Comparison of ENCODE assay signal across 15 cellular contexts in the genomic region with DNA sequence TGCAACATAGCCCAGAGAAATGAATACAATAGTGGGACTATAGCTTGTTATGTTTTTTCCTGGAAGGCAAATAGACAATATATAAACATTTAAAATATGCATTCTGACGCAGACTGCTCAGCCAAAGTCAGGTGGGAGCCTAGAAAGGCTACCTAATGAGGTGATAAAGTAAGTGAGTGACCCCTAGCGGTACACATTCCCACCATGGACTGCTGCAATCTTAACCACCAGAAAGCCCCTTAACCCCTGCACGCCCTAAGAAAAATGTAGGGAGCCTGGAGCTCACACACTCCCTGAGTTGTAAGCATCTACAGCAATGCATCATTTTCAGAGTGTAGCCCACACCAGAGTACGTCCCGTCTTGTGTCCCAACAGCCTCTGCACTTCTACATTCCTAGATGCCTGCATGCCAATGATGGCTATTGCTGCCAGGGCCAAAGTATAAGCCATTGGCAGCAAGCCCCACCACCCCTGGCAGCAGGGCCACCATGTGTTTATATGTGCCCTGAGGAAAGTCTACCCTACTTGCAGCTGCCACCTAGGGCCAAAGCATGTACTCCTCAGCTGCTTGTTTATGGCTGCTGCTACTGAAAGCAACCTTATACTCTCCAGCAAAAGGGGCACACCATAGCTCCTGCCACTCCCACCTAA.
DNase-seq lines count a peak whose midpoint lies in the region; ATAC-seq and TF ChIP-seq lines count a peak whose summit lies in the region.
"Had no signal": no experiment of that assay in that cellular context is flagged by ENCODE, and none has a peak within 500 bp of the region (broad histone marks: within the 10 kb centered on the region; RNA-seq: fewer than 3 reads in every experiment).

No MANE protein-coding gene starts in this region.

- H3K27ac ChIP-seq in upper lobe of right lung = no peak overlapping the region
- H3K27ac ChIP-seq in dorsolateral prefrontal cortex = no peak overlapping the region

- H3K27me3 ChIP-seq in upper lobe of right lung (no peaks in the 10 kb centered on the region), dorsolateral prefrontal cortex (no peaks in the 10 kb centered on the region)

- DNase-seq in SHP77 (lab: John Stamatoyannopoulos, UW) (peak; percentile 1 to 3), SHP77 treated with DMSO at 0.1 percent for 48 hours (lab: John Stamatoyannopoulos, UW) (no peak), RPMI8226 (peak; percentile 7), iPS-NIHi7 (ENCODE audit: extremely low spot score) (peak; percentile 61), upper lobe of right lung (no peak), NCI-H1048 (lab: John Stamatoyannopoulos, UW) (no peak), retina (no peak), dorsolateral prefrontal cortex (no peak)
- DNase-seq: CD4-positive, CD25-positive, alpha-beta regulatory T cell; HFFc6; immature natural killer cell; NCI-H1436; NCI-H446 treated with DMSO at 0.1 percent for 48 hours had no signal

- no peaks in the 10 kb centered on the region for H3K36me3 ChIP-seq in upper lobe of right lung

- peak; percentile 10 for ATAC-seq in upper lobe of right lung
- ATAC-seq: Panc1; stimulated activated effector memory CD8-positive, alpha-beta T cell treated with anti-CD3 and anti-CD28 coated beads, Interleukin-12 subunit alpha, Interleukin-12 subunit beta, amount 100 ng/mL, for 72 hours had no signal

- TF ChIP-seq CTCF in upper lobe of right lung (IDR thresholded peaks at IDR 0.05) (no peak), dorsolateral prefrontal cortex (IDR thresholded peaks at IDR 0.05 in 54 of 56, conservative IDR thresholded peaks at IDR 0.05 in 2 of 56; ENCODE audit: low read depth in 1 of 56, partially characterized antibody in 56 of 56) (no peak)

- H3K9me3 ChIP-seq in upper lobe of right lung = peaks cover 17% of the 10 kb centered on the region

- H3K4me3 ChIP-seq in upper lobe of right lung (no peak overlapping the region), dorsolateral prefrontal cortex (no peak overlapping the region)

- intact Hi-C loops in upper lobe of right lung (cut with DNase I) = no loop called here
- intact Hi-C loops in dorsolateral prefrontal cortex (cut with DNase I) = no loop called here

- no peaks in the 10 kb centered on the region for H3K4me1 ChIP-seq in upper lobe of right lung

Comparison
In these comparisons a context has a peak if more than half of its experiments do, and no peak if none do; other contexts are left out.
1. DNase-seq: peak in SHP77 (2 of 2), RPMI8226 (single experiment) and iPS-NIHi7 (single experiment); none in SHP77 treated with DMSO at 0.1 percent for 48 hours (single experiment), upper lobe of right lung (single experiment), NCI-H1048 (single experiment), retina (single experiment) and dorsolateral prefrontal cortex (0 of 10).